8 cellular contexts compared by ENCODE assay signal in the genomic region with DNA sequence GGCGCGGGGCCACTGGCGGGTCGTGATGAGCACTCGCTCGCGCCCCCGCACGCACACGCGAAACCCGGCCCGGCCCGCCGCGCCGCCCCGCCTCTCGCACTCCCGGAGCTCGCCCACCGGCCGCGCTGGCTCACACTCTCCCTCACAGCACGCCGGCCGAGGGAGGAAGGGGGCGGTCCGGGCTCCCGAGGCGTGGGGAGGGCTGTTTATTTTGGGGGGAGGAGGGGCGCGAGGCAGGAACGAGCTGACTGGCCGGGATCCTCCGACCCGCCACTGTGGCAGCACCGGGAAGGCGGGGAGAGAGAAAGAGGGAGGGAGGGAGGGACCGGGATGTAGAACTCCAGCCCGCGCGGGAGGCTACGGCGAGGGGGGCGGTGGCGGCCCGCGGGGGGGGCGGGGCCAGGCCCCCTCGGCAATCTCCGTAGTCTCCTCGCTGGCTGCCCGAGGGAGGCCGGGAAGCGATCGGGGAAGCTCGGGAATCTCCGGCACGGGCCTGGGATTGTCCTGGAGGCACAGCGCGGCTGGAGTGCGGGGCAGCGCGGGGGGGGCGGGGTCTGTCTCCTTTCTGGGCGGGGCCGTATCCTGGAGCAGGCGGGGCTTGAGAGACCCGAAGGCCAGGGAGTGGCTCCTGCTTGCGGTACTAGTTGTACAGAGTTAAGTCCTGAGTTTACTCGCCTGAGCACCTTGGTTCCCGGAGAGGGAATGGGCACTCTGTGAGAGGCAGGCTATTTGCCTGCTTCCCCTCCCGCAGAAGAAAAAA. TPM values are rescaled to one million over a fixed set of nuclear protein-coding genes. Genes with fewer than 3 reads are reported as not detected.
DNase-seq lines count a peak whose midpoint lies in the region; ATAC-seq and TF ChIP-seq lines count a peak whose summit lies in the region.

RBFOX2 (minus strand) TSS at position 179 of the 760 bp plus-strand sequence. CDS start 399 bp downstream, outside the sequence.

- no peaks in the 10 kb centered on the region for H3K27me3 ChIP-seq in HAP-1 (ENCODE audit: low read depth)
- no peaks in the 10 kb centered on the region for H3K27me3 ChIP-seq in skeletal muscle satellite cell (ENCODE audit: control insufficient read depth, insufficient read depth, low read length)

- peaks cover 26% of the 10 kb centered on the region for H3K4me1 ChIP-seq in HAP-1
- peaks cover 20% of the 10 kb centered on the region for H3K4me1 ChIP-seq in skeletal muscle satellite cell (ENCODE audit: control insufficient read depth, insufficient read depth, low read length)

- H3K36me3 ChIP-seq in HAP-1 (replicated peaks) (0 out of 2 replicates have a peak, but pooled peaks cover 4% of the 10 kb centered on the region), skeletal muscle satellite cell (ENCODE audit: insufficient read depth, low read length) (no peaks in the 10 kb centered on the region)

- peak within 1 kb of the TSS; percentile 70 for H3K27ac ChIP-seq in caudate nucleus (ENCODE audit: low read depth, low read length)

- peak; percentile 97 for DNase-seq in AG10803 (ENCODE audit: low read depth)
- DNase-seq in HAP-1 (ENCODE audit: low spot score in 2 of 2): peak; percentile 93 to 99
- peak; percentile 93 for DNase-seq in NCI-H2227 (lab: John Stamatoyannopoulos, UW; ENCODE audit: unreplicated experiment)
- DNase-seq in activated CD4-positive, CD25-positive, alpha-beta regulatory T cell (lab: John Stamatoyannopoulos, UW): peak; percentile 15 to 45 (median 36)
- DNase-seq in caudate nucleus (lab: John Stamatoyannopoulos, UW): peak; percentile 72 to 96 (median 91)
- DNase-seq in iPS-NIHi11 (ENCODE audit: low spot score): peak; percentile 100

- no peak for TF ChIP-seq CTCF in AG10803 (conservative IDR thresholded peaks at IDR 0.05; ENCODE audit: low read length)

- in situ Hi-C loops in HAP-1 (cut with MboI; ENCODE audit: low sequenced_read_pairs): no loop called here

- no peak for ATAC-seq in GM21381 (IDR thresholded peaks at IDR 0.05; ENCODE audit: unreplicated experiment)

- peak within 1 kb of the TSS; percentile 85 for H3K9ac ChIP-seq in skeletal muscle satellite cell (ENCODE audit: low read depth, low read length)

- H3K4me2 ChIP-seq in skeletal muscle satellite cell (ENCODE audit: low read length): peak within 1 kb of the TSS; percentile 91

- H3K9me3 ChIP-seq in HAP-1 (no peaks in the 10 kb centered on the region), skeletal muscle satellite cell (replicated peaks; ENCODE audit: low read length) (no peaks in the 10 kb centered on the region)

- H3K4me3 ChIP-seq in AG10803 (ENCODE audit: low read length): peak within 1 kb of the TSS; percentile 75
- peak within 1 kb of the TSS; percentile 75 for H3K4me3 ChIP-seq in HAP-1
- H3K4me3 ChIP-seq in skeletal muscle satellite cell (ENCODE audit: low read length): peak within 1 kb of the TSS; percentile 80

RNA-seq across cellular contexts. Expression of gene RBFOX2, which starts in this region (rescaled TPM):
- 92.5 and 95.7 TPM in 2 replicates for total RNA-seq in skeletal muscle satellite cell (2012; rRNA removed)

Comparison
In these comparisons a context has a peak if more than half of its experiments do, and no peak if none do; other contexts are left out.
1. DNase-seq: peak in every context shown above with its lines; median percentile 100 in iPS-NIHi11; 97 in AG10803; 96 in HAP-1; 93 in NCI-H2227; 91 in caudate nucleus; 36 in activated CD4-positive, CD25-positive, alpha-beta regulatory T cell.